In the genomic region with DNA sequence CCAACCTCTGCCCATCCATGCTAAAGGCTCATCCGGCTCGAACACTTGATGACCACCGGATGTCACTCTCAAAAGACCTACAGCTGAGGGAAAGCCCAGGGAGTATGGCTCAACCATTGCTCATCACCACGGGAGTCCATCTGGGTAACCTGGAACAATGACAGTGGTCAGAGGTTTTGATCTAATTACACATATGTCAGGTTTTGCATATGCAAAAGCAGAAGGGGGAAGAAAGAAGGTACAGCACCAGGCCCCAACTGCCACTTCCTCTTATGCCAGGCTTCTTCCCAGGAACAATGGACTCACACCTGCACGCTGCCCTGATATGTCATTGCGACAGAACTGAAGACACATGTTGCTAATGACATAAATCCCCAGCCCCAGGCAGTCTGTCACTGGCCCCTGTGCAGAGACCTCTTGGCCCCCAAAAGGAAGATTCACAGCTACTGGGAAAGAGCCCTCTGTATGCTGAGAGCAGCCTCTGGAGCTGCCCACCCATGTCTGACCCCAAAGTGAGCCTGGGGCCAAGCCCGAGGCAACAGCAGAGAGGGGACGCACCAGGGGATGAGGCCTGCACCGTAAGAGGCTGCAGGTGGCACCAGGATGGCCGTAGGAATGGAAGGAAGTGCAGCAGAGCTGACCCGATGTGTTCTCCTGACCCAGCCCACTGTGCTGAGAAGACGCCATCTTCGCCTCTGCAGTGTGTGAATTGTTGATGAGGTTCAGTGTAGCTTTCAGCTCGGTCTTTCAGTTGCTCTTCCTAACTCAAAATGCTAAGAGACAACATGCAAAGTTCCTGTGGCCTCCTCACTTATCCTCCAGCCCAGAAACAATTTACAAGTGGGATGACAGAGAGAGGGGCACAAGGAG, we compare ENCODE assay signal across 10 cellular contexts. TPM values are rescaled to one million over a fixed set of nuclear protein-coding genes. Genes with fewer than 3 reads are reported as not detected.
DNase-seq lines count a peak whose midpoint lies in the region; ATAC-seq and TF ChIP-seq lines count a peak whose summit lies in the region.
"Had no signal": no experiment of that assay in that cellular context is flagged by ENCODE, and none has a peak within 500 bp of the region (broad histone marks: within the 10 kb centered on the region; RNA-seq: fewer than 3 reads in every experiment).

No MANE protein-coding gene starts in this region.

- peak; percentile 91 for DNase-seq in ELR (ENCODE audit: low read depth)
- peak; percentile 87 for DNase-seq in NOMO-1 treated with DMSO at 0.1 percent for 48 hours (lab: John Stamatoyannopoulos, UW; ENCODE audit: unreplicated experiment)
- peak in 2 of 3 donors; percentile 23 to 24 for DNase-seq in right cardiac atrium
- no peak for DNase-seq in posterior cingulate gyrus

- H3K36me3 ChIP-seq in gastroesophageal sphincter, result peaks cover 0 to 14% of the 10 kb centered on the region in 2 donors

- TF ChIP-seq POLR2A in gastroesophageal sphincter (IDR thresholded peaks at IDR 0.05), result no peak

- intact Hi-C loops in right cardiac atrium (cut with DNase I), result no loop called here
- intact Hi-C loops in posterior cingulate gyrus (cut with DNase I), result no loop called here

- H3K4me1 ChIP-seq in right cardiac atrium (ENCODE audit: control insufficient read depth, insufficient read depth, low read length) (peaks cover 20% of the 10 kb centered on the region), gastroesophageal sphincter (peaks cover 0 to 73% (median 27%) of the 10 kb centered on the region in 3 donors)

- no peaks in the 10 kb centered on the region for H3K27me3 ChIP-seq in right cardiac atrium (ENCODE audit: control insufficient read depth, insufficient read depth)
- H3K27me3 ChIP-seq in gastroesophageal sphincter, result no peaks in the 10 kb centered on the region

- no peak for TF ChIP-seq CTCF in gastroesophageal sphincter (IDR thresholded peaks at IDR 0.05)

- no peaks in the 10 kb centered on the region for H3K9me3 ChIP-seq in right cardiac atrium (ENCODE audit: control insufficient read depth, low read length)
- H3K9me3 ChIP-seq in gastroesophageal sphincter, result no peaks in the 10 kb centered on the region

- 75% methylated on average over 14 of the region's 14 CpGs for WGBS in right cardiac atrium
- WGBS in gastroesophageal sphincter (ENCODE audit: low coverage in 1 of 2), 2 donors, result 81 to 84% methylated on average over 5 to 9 of the region's 14 CpGs

- H3K4me3 ChIP-seq in right cardiac atrium (ENCODE audit: low read length) (no peak overlapping the region), gastroesophageal sphincter (no peak overlapping the region)

- H3K27ac ChIP-seq in right cardiac atrium (ENCODE audit: low read length) (peak overlapping the region; percentile 77), gastroesophageal sphincter (peak overlapping the region in 2 of 4 donors; percentile 42 to 48)

- peak; percentile 39 for ATAC-seq in GM21786 (IDR thresholded peaks at IDR 0.05; ENCODE audit: unreplicated experiment)
- no peak for ATAC-seq in right cardiac atrium
- no peak for ATAC-seq in HG03039 (IDR thresholded peaks at IDR 0.05; ENCODE audit: unreplicated experiment)
- ATAC-seq in HG02571 (IDR thresholded peaks at IDR 0.05; ENCODE audit: unreplicated experiment), result no peak
- no peak for ATAC-seq in gastroesophageal sphincter

- TF ChIP-seq EP300 in gastroesophageal sphincter (IDR thresholded peaks at IDR 0.05), result no peak

RNA-seq across cellular contexts. Expression of a gene that starts 26.3 kb away (rescaled TPM):
- 10 to 100 TPM; 64.6 to 88.9 (median 83.0) TPM for total RNA-seq in right cardiac atrium
- polyA plus RNA-seq in right cardiac atrium, result 52.9 TPM
- total RNA-seq in gastroesophageal sphincter, result 10 to 100 TPM in 3 of 4 donors, 1 to 10 TPM in 1; 8.4 to 22.1 (median 15.2) TPM

RNA-seq across cellular contexts. Expression of a gene that starts 50.5 kb away (rescaled TPM):
- not detected for total RNA-seq in right cardiac atrium
- not detected for polyA plus RNA-seq in right cardiac atrium
- total RNA-seq in gastroesophageal sphincter, result not detected
- total RNA-seq: fibroblast of villous mesenchyme, subcutaneous adipose tissue had no signal

RNA-seq across cellular contexts. Expression of a gene that starts 50.7 kb away (rescaled TPM):
- 1 to 10 TPM; 3.4 to 4.2 (median 4.0) TPM for total RNA-seq in right cardiac atrium
- polyA plus RNA-seq in right cardiac atrium, result 3.3 TPM
- 10 to 100 TPM in 3 of 4 donors, 1 to 10 TPM in 1; 8.1 to 12.3 (median 11.9) TPM for total RNA-seq in gastroesophageal sphincter

Comparison
In these comparisons a context has a peak if more than half of its experiments do, and no peak if none do; other contexts are left out.
1. DNase-seq: peak in ELR (single experiment), NOMO-1 treated with DMSO at 0.1 percent for 48 hours (single experiment) and right cardiac atrium (2 of 3); none in posterior cingulate gyrus (0 of 10).